In genomic region chr6:121418346-121418745, GRCh38 we compare ENCODE assay signal across 25 cellular contexts.
"Had no signal": no experiment of that assay in that cellular context is flagged by ENCODE, and none has a peak within 500 bp of the region (broad histone marks: within the 10 kb centered on the region; RNA-seq: fewer than 3 reads in every experiment).

No MANE protein-coding gene starts in this region.

- DNase-seq: stimulated activated CD4-positive, alpha-beta T cell treated with anti-CD3 and anti-CD28 coated beads, Interleukin-2, amount 100 ng/mL, for 48 hours; stimulated activated CD4-positive, alpha-beta T cell treated with anti-CD3 and anti-CD28 coated beads, Interleukin-4, amount 100 ng/mL, for 1 hour; stimulated activated CD4-positive, alpha-beta T cell treated with anti-CD3 and anti-CD28 coated beads, Interleukin-4, amount 100 ng/mL, for 24 hours; stimulated activated CD4-positive, alpha-beta T cell treated with anti-CD3 and anti-CD28 coated beads, Interleukin-4, amount 100 ng/mL, for 4 hours; stimulated activated CD8-positive, alpha-beta memory T cell treated with anti-CD3 and anti-CD28 coated beads, Interleukin-4, amount 100 ng/mL, for 48 hours; stimulated activated naive B cell treated with anti-CD40 and anti-IgM and Interleukin-4, amounts not matched to agents 10 μg/mL and 1 μg/mL and 100 μg/mL, for 72 hours; stimulated activated naive CD4-positive, alpha-beta T cell; stimulated activated naive CD4-positive, alpha-beta T cell treated with Interleukin-2 at 50 U/mL for 16 hours; stimulated activated naive CD8-positive, alpha-beta T cell treated with anti-CD3 and anti-CD28 coated beads, Interleukin-15, amount 100 ng/mL, for 72 hours; stimulated activated naive CD8-positive, alpha-beta T cell treated with anti-CD3 and anti-CD28 coated beads, Interleukin-15, Interleukin-2, amounts not matched to agents 100 U/mL and 50 U/mL, for 24 hours; stomach; substantia nigra; testis; thyroid gland; tibial artery; transverse colon; upper lobe of left lung; upper lobe of right lung; uterus had no signal

- H3K4me3 ChIP-seq: stomach, suprapubic skin, testis, thoracic aorta, thyroid gland, tibial artery, tibial nerve, transverse colon, upper lobe of left lung, upper lobe of right lung, uterus, vagina had no signal

- H3K36me3 ChIP-seq: stomach, suprapubic skin, thoracic aorta, thyroid gland, tibial artery, tibial nerve, transverse colon, upper lobe of left lung, upper lobe of right lung, uterus, vagina had no signal

- H3K4me1 ChIP-seq: stomach, suprapubic skin, testis, thyroid gland, tibial artery, tibial nerve, transverse colon, upper lobe of left lung, upper lobe of right lung, uterus, vagina had no signal

- H3K27ac ChIP-seq: stomach, suprapubic skin, testis, thoracic aorta, thyroid gland, tibial artery, tibial nerve, transverse colon, upper lobe of left lung, upper lobe of right lung, uterus, vagina had no signal

- H3K27me3 ChIP-seq: stomach, suprapubic skin, testis, thyroid gland, tibial artery, tibial nerve, transverse colon, upper lobe of left lung, upper lobe of right lung, uterus, vagina had no signal

- H3K9me3 ChIP-seq: stomach, suprapubic skin, testis, thoracic aorta, thyroid gland, tibial artery, tibial nerve, transverse colon, upper lobe of left lung, upper lobe of right lung, uterus, vagina had no signal

- ATAC-seq: stimulated activated effector memory CD8-positive, alpha-beta T cell treated with anti-CD3 and anti-CD28 coated beads, Interleukin-12 subunit alpha, Interleukin-12 subunit beta, amount 100 ng/mL, for 72 hours; stimulated activated memory B cell treated with anti-CD40 and anti-IgM and Interleukin-4, amounts not matched to agents 10 μg/mL and 1 μg/mL and 100 μg/mL, for 72 hours; stimulated activated naive B cell treated with anti-CD40 and anti-IgM and Interleukin-4, amounts not matched to agents 10 μg/mL and 1 μg/mL and 100 μg/mL, for 72 hours; stimulated activated naive CD8-positive, alpha-beta T cell treated with anti-CD3 and anti-CD28 coated beads, Interleukin-15, amount 100 ng/mL, for 72 hours; stimulated activated naive CD8-positive, alpha-beta T cell treated with anti-CD3 and anti-CD28 coated beads, Interleukin-15, Interleukin-2, amounts not matched to agents 100 U/mL and 50 U/mL, for 24 hours; upper lobe of right lung had no signal
